Comparison of ENCODE assay signal across 14 cellular contexts in the genomic region with DNA sequence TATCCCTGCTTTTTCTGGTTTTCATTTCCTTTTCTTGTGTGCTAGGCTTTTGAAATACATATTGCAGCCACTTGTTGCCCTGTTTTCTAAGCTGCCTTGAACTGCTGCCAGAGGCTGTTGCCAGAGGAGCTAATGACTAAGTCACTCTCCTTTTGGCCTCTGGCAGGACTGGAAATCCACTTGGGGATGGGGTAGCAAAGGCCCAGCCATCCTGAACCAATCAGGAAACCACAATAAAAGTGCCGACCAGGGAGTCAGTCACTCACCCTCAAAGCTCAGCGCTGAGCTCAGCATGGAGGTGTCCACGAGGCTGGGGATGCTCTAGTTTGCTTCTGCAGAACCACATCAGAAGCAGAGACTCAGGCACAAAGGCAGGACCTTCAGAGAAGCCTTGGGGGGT.
DNase-seq lines count a peak whose midpoint lies in the region; ATAC-seq, FAIRE-seq and TF ChIP-seq lines count a peak whose summit lies in the region.
"Had no signal": no experiment of that assay in that cellular context is flagged by ENCODE, and none has a peak within 500 bp of the region (broad histone marks: within the 10 kb centered on the region; RNA-seq: fewer than 3 reads in every experiment).

No MANE protein-coding gene starts in this region.

- no peaks in the 10 kb centered on the region for H3K36me3 ChIP-seq in psoas muscle (ENCODE audit: insufficient read depth in 1 of 2, low read depth in 1 of 2)
- no peaks in the 10 kb centered on the region for H3K36me3 ChIP-seq in CD4-positive, alpha-beta memory T cell (ENCODE audit: insufficient read depth, low read length)

- TF ChIP-seq CTCF in psoas muscle (IDR thresholded peaks at IDR 0.05) = no peak

- H3K4me3 ChIP-seq in psoas muscle = no peak overlapping the region
- H3K4me3 ChIP-seq in CD4-positive, alpha-beta memory T cell (ENCODE audit: low read length in 2 of 2) = no peak overlapping the region

- H3K27ac Mint-ChIP-seq in CD4-positive, alpha-beta memory T cell = no peak overlapping the region
- H3K27ac Mint-ChIP-seq: activated CD4-positive, alpha-beta memory T cell treated with anti-CD3 and anti-CD28 coated beads, Interleukin-2, amount 10 ng/mL, durations not matched to agents 7 days and 5 days had no signal

- POLR2A ChIA-PET in CD4-positive, alpha-beta memory T cell (lab: Charles Lee; ENCODE audit: partially characterized antibody) = no interaction called here

- peaks cover 0 to 3% of the 10 kb centered on the region in 2 donors for H3K36me3 Mint-ChIP-seq in CD4-positive, alpha-beta memory T cell

- H3K27me3 Mint-ChIP-seq in CD4-positive, alpha-beta memory T cell = no peaks in the 10 kb centered on the region
- H3K27me3 Mint-ChIP-seq: activated CD4-positive, alpha-beta memory T cell treated with anti-CD3 and anti-CD28 coated beads, Interleukin-2, amount 10 ng/mL, durations not matched to agents 7 days and 5 days had no signal

- H3K27ac ChIP-seq in psoas muscle = no peak overlapping the region
- H3K27ac ChIP-seq in CD4-positive, alpha-beta memory T cell (ENCODE audit: low read depth, low read length) = no peak overlapping the region
- H3K27ac ChIP-seq: KMS-11 had no signal

- CTCF ChIA-PET in CD4-positive, alpha-beta memory T cell (lab: Charles Lee; ENCODE audit: partially characterized antibody) = no interaction called here

- no peaks in the 10 kb centered on the region for H3K4me1 Mint-ChIP-seq in CD4-positive, alpha-beta memory T cell
- H3K4me1 Mint-ChIP-seq: activated CD4-positive, alpha-beta memory T cell treated with anti-CD3 and anti-CD28 coated beads, Interleukin-2, amount 10 ng/mL, durations not matched to agents 7 days and 5 days had no signal

- H3K9me3 Mint-ChIP-seq in CD4-positive, alpha-beta memory T cell = peaks cover 0 to 14% (median 7%) of the 10 kb centered on the region in 8 donors
- H3K9me3 Mint-ChIP-seq: activated CD4-positive, alpha-beta memory T cell treated with anti-CD3 and anti-CD28 coated beads, Interleukin-2, amount 10 ng/mL, durations not matched to agents 7 days and 5 days had no signal

- DNase-seq in ELR (ENCODE audit: low read depth) (peak; percentile 32), SW480 (ENCODE audit: low spot score) (peak; percentile 64), fibroblast of the conjunctiva (ENCODE audit: low read depth) (peak; percentile 89), psoas muscle (peak; percentile 79 to 89), NCI-H82 treated with DMSO at 0.1 percent for 48 hours (lab: John Stamatoyannopoulos, UW; ENCODE audit: unreplicated experiment) (no peak), NCI-H2107 (lab: John Stamatoyannopoulos, UW) (no peak), HTR-8/SVneo (ENCODE audit: insufficient read length, low spot score) (no peak)
- no peak for DNase-seq in CD4-positive, alpha-beta memory T cell
- DNase-seq: activated CD4-positive, alpha-beta memory T cell treated with anti-CD3 and anti-CD28 coated beads, Interleukin-2, amount 10 ng/mL, durations not matched to agents 7 days and 5 days; mesendoderm; NCI-H524 treated with DMSO at 0.1 percent for 48 hours; SK-N-SH had no signal

- H3K4me3 Mint-ChIP-seq in CD4-positive, alpha-beta memory T cell = no peak overlapping the region
- H3K4me3 Mint-ChIP-seq: activated CD4-positive, alpha-beta memory T cell treated with anti-CD3 and anti-CD28 coated beads, Interleukin-2, amount 10 ng/mL, durations not matched to agents 7 days and 5 days had no signal

- H3K27me3 ChIP-seq in psoas muscle (ENCODE audit: insufficient read depth in 3 of 3, low read length in 2 of 3) = no peaks in the 10 kb centered on the region
- no peaks in the 10 kb centered on the region for H3K27me3 ChIP-seq in CD4-positive, alpha-beta memory T cell (ENCODE audit: insufficient read depth, low read length)

- WGBS in psoas muscle, 3 donors = 5 to 32% (median 9%) methylated on average over 3 of the region's 3 CpGs

- H3K4me1 ChIP-seq in psoas muscle = no peaks in the 10 kb centered on the region
- H3K4me1 ChIP-seq in CD4-positive, alpha-beta memory T cell (ENCODE audit: insufficient read depth, low read length) = no peaks in the 10 kb centered on the region

- H3K9me3 ChIP-seq in psoas muscle = no peaks in the 10 kb centered on the region
- no peaks in the 10 kb centered on the region for H3K9me3 ChIP-seq in CD4-positive, alpha-beta memory T cell (ENCODE audit: control insufficient read depth in 1 of 2, low read length in 2 of 2)
- H3K9me3 ChIP-seq: SK-N-SH had no signal

- intact Hi-C loops in psoas muscle (cut with DNase I) = no loop called here
- intact Hi-C loops in CD4-positive, alpha-beta memory T cell (cut with micrococcal nuclease) = no loop called here

- no peak for FAIRE-seq in HTR-8/SVneo (lab: Jason Lieb, UNC)
- FAIRE-seq: frontal cortex had no signal

- ATAC-seq in psoas muscle = peak in 3 of 4 donors; percentile 46 to 61 (median 53)

Comparison
In these comparisons a context has a peak if more than half of its experiments do, and no peak if none do; other contexts are left out.
1. DNase-seq: peak in ELR (single experiment), SW480 (single experiment), fibroblast of the conjunctiva (single experiment) and psoas muscle (2 of 2); none in NCI-H82 treated with DMSO at 0.1 percent for 48 hours (single experiment), CD4-positive, alpha-beta memory T cell (0 of 5), NCI-H2107 (single experiment) and HTR-8/SVneo (single experiment).